Comparison of ENCODE assay signal across 1 cellular context in genomic region chr6:135592276-135592675, GRCh38.
TF ChIP-seq lines count a peak whose summit lies in the region.

No MANE protein-coding gene starts in this region.

TF ChIP-seq in SK-N-SH, 30 proteins besides CTCF, POLR2A, EP300 and RAD21 (continued from another document):
- no peak for TF ChIP-seq PBX3 (IDR thresholded peaks at IDR 0.05)
